Comparison of ENCODE assay signal across 8 cellular contexts in the genomic region with DNA sequence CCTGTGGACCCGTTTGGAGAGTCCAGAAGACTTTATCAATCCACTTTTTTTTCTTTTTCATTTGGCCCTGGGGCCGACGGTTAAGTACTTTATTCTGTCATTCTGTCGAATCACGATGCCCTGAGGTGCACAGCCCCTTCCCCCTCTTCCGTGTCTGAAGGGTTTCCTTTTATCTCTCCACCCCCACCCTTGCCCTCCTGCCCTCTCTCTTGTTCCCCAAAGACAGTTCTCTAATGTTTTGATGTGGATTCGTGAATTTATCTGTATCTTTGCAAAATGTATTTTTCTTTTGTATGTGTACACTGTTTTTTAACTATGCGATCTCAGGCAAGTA. TPM values are rescaled to one million over a fixed set of nuclear protein-coding genes. Genes with fewer than 3 reads are reported as not detected.
DNase-seq lines count a peak whose midpoint lies in the region; ATAC-seq and TF ChIP-seq lines count a peak whose summit lies in the region.

No MANE protein-coding gene starts in this region.

- H3K27ac ChIP-seq in DOHH2 (ENCODE audit: low read depth, low read length): peak overlapping the region; percentile 90
- H3K27ac ChIP-seq in adrenal gland: peak overlapping the region; percentile 74 to 93 (median 88)
- H3K27ac ChIP-seq in uterus: peak overlapping the region; percentile 80 to 94

- peak overlapping the region; percentile 93 for H3K4me2 ChIP-seq in DOHH2 (ENCODE audit: low read length)

- H3F3A ChIP-seq in DOHH2 (ENCODE audit: control insufficient read depth, insufficient read depth): peaks cover 22% of the 10 kb centered on the region

- H3K4me1 ChIP-seq in DOHH2 (ENCODE audit: control insufficient read depth, low read length) (peaks cover 51% of the 10 kb centered on the region), adrenal gland (replicated peaks in 1 of 2) (peaks cover 22 to 43% of the 10 kb centered on the region in 2 donors), uterus (no peaks in the 10 kb centered on the region)

- H3K9me3 ChIP-seq in DOHH2 (ENCODE audit: control insufficient read depth, insufficient read depth, low read length) (no peaks in the 10 kb centered on the region), adrenal gland (replicated peaks in 1 of 3) (no peaks in the 10 kb centered on the region), uterus (no peaks in the 10 kb centered on the region)

- no peak for TF ChIP-seq POLR2A in adrenal gland (IDR thresholded peaks at IDR 0.05)
- TF ChIP-seq POLR2A in lower leg skin (IDR thresholded peaks at IDR 0.05): no peak
- TF ChIP-seq POLR2A in uterus (IDR thresholded peaks at IDR 0.05): no peak

- peaks cover 3% of the 10 kb centered on the region; the same call in 1 of the 2 replicates for H4K20me1 ChIP-seq in DOHH2 (ENCODE audit: control insufficient read depth, insufficient read depth, low read depth, low read length)

- H3K27me3 ChIP-seq in DOHH2 (ENCODE audit: control insufficient read depth, low read length) (no peaks in the 10 kb centered on the region), adrenal gland (no peaks in the 10 kb centered on the region), uterus (no peaks in the 10 kb centered on the region)

- H3K9me2 ChIP-seq in DOHH2 (replicated peaks; ENCODE audit: control insufficient read depth, low read length): no peaks in the 10 kb centered on the region

- peak; percentile 8 for ATAC-seq in HG03135 (IDR thresholded peaks at IDR 0.05; ENCODE audit: unreplicated experiment)

- H3K79me2 ChIP-seq in DOHH2 (ENCODE audit: control insufficient read depth, low read length): peaks cover 41% of the 10 kb centered on the region

- peaks cover 4% of the 10 kb centered on the region; the same call in 1 of the 2 replicates for H3K36me3 ChIP-seq in DOHH2 (ENCODE audit: control insufficient read depth, low read length)
- H3K36me3 ChIP-seq in adrenal gland (replicated peaks in 1 of 2): no peaks in the 10 kb centered on the region
- no peaks in the 10 kb centered on the region for H3K36me3 ChIP-seq in uterus

- TF ChIP-seq CTCF in DOHH2 (IDR thresholded peaks at IDR 0.05; ENCODE audit: low read depth, low read length, poor library complexity, severe bottlenecking) (no peak), adrenal gland (IDR thresholded peaks at IDR 0.05) (no peak), lower leg skin (IDR thresholded peaks at IDR 0.05) (no peak), uterus (IDR thresholded peaks at IDR 0.05) (peak in 1 of 4 experiments; percentile 6), GM10266 (IDR thresholded peaks at IDR 0.05; ENCODE audit: control insufficient read depth, insufficient read depth, low read depth, missing control alignments) (no peak)

- intact Hi-C loops in adrenal gland (cut with DNase I): no loop called here
- intact Hi-C loops in lower leg skin (cut with DNase I; ENCODE audit: low total_unique reads): no loop called here
- intact Hi-C loops in uterus (cut with DNase I; ENCODE audit: low total_unique reads): no loop called here

- 0 to 2% (median 1%) methylated on average over 8 of the region's 8 CpGs for WGBS in adrenal gland, 4 donors
- 1% methylated on average over 8 of the region's 8 CpGs for WGBS in lower leg skin, 2 donors

- H3K4me3 ChIP-seq in DOHH2 (ENCODE audit: low read length): peak overlapping the region; percentile 73
- H3K4me3 ChIP-seq in adrenal gland: peak overlapping the region; percentile 17 to 84 (median 57)
- peak overlapping the region; percentile 61 for H3K4me3 ChIP-seq in lower leg skin (ENCODE audit: low read depth, poor library complexity, severe bottlenecking)
- H3K4me3 ChIP-seq in uterus: peak overlapping the region; percentile 52 to 65

- DNase-seq in adrenal gland (no peak), lower leg skin (ENCODE audit: low spot score in 2 of 2) (peak in 1 of 2 donors; percentile 20), uterus (no peak), glomerular visceral epithelial cell (ENCODE audit: extremely low spot score) (no peak), GM10266 (ENCODE audit: extremely low spot score) (no peak), hippocampal formation (lab: John Stamatoyannopoulos, UW) (no peak)

RNA-seq across cellular contexts. Expression of gene CASP8, which starts 1.7 kb away (rescaled TPM):
- 10 to 100 TPM in 7 of 8 donors, 1 to 10 TPM in 1; 9.1 to 55.8 (median 20.8) TPM for total RNA-seq in adrenal gland
- polyA plus RNA-seq in adrenal gland: 10 to 100 TPM in 2 of 3 donors, 1 to 10 TPM in 1; 8.2 to 20.6 (median 11.4) TPM
- total RNA-seq in lower leg skin: 10 to 100 TPM; 10.9 to 26.4 (median 18.5) TPM
- total RNA-seq in uterus: 100 to 1,000 TPM in 1 of 4 donors, 10 to 100 TPM in 2, 1 to 10 TPM in 1; 2.6 to 111 (median 20.7) TPM
